In genomic region chr1:153342178-153342577, GRCh38 we compare ENCODE assay signal across 28 cellular contexts. TPM values are rescaled to one million over a fixed set of nuclear protein-coding genes. Genes with fewer than 3 reads are reported as not detected.
"Had no signal": no experiment of that assay in that cellular context is flagged by ENCODE, and none has a peak within 500 bp of the region (broad histone marks: within the 10 kb centered on the region; RNA-seq: fewer than 3 reads in every experiment).

No MANE protein-coding gene starts in this region.

- H3K9me3 ChIP-seq: breast epithelium, sigmoid colon, stomach, suprapubic skin, transverse colon, uterus had no signal

- H3K27ac ChIP-seq: breast epithelium, coronary artery, hepatocyte, sigmoid colon, stomach, suprapubic skin, transverse colon, uterus had no signal

- H3K27me3 ChIP-seq: hepatocyte, sigmoid colon, transverse colon, uterus had no signal

- H3K36me3 Mint-ChIP-seq: activated naive CD8-positive, alpha-beta T cell treated with anti-CD3 and anti-CD28 coated beads for 36 hours; natural killer cell treated with Interleukin-12 subunit alpha and Interleukin-12 subunit beta and Interleukin-15 and Interleukin-18, amount 100 ng/mL, for 72 hours; stimulated activated memory B cell treated with anti-CD40 and anti-IgM and Interleukin-4, amounts not matched to agents 10 μg/mL and 1 μg/mL and 100 μg/mL, for 72 hours had no signal

- H3K27ac Mint-ChIP-seq: activated B cell treated with CpG ODN at 0.5 μM for 24 hours; activated CD4-positive, alpha-beta T cell treated with anti-CD3 and anti-CD28 coated beads for 36 hours; activated naive CD8-positive, alpha-beta T cell treated with anti-CD3 and anti-CD28 coated beads for 36 hours; activated T-cell treated with anti-CD3 and anti-CD28 coated beads, Interleukin-2, amount 50 U/mL, for 24 hours; natural killer cell treated with Interleukin-12 subunit alpha and Interleukin-12 subunit beta and Interleukin-15 and Interleukin-18, amount 100 ng/mL, for 72 hours; progenitor cell of endocrine pancreas; stimulated activated memory B cell treated with anti-CD40 and anti-IgM and Interleukin-4, amounts not matched to agents 10 μg/mL and 1 μg/mL and 100 μg/mL, for 72 hours; T-helper 2 cell treated with Interferon-gamma antibody and Interleukin-4, amounts not matched to agents 5 μg/mL and 100 μg/mL, for 36 hours had no signal

- DNase-seq: activated B cell treated with CpG ODN at 0.5 μM for 24 hours; activated CD4-positive, alpha-beta T cell treated with anti-CD3 and anti-CD28 coated beads for 36 hours; activated CD4-positive, alpha-beta T cell treated with anti-CD3 and anti-CD28 coated beads, Interleukin-2, amount 50 U/mL, for 4 hours; activated CD8-positive, alpha-beta memory T cell treated with anti-CD3 and anti-CD28 coated beads for 24 hours; activated CD8-positive, alpha-beta memory T cell treated with anti-CD3 and anti-CD28 coated beads, Interleukin-2, amount 50 U/mL, for 4 hours; activated naive CD4-positive, alpha-beta T cell treated with Interleukin-2 at 50 U/mL for 16 hours; activated naive CD8-positive, alpha-beta T cell treated with anti-CD3 and anti-CD28 coated beads for 36 hours; activated T-cell treated with anti-CD3 and anti-CD28 coated beads, Interleukin-2, amount 50 U/mL, for 24 hours; cerebellar nuclear complex; foreskin melanocyte; left ventricle myocardium superior; mammary epithelial cell; retina; sigmoid colon; stimulated activated CD4-positive, alpha-beta T cell treated with anti-CD3 and anti-CD28 coated beads, Interleukin-15, amount 100 ng/mL, for 24 hours; stomach; transverse colon; uterus had no signal

- H3K4me3 Mint-ChIP-seq: activated B cell treated with CpG ODN at 0.5 μM for 24 hours; activated CD4-positive, alpha-beta T cell treated with anti-CD3 and anti-CD28 coated beads for 36 hours; activated naive CD8-positive, alpha-beta T cell treated with anti-CD3 and anti-CD28 coated beads for 36 hours; activated T-cell treated with anti-CD3 and anti-CD28 coated beads, Interleukin-2, amount 50 U/mL, for 24 hours; natural killer cell treated with Interleukin-12 subunit alpha and Interleukin-12 subunit beta and Interleukin-15 and Interleukin-18, amount 100 ng/mL, for 72 hours; stimulated activated memory B cell treated with anti-CD40 and anti-IgM and Interleukin-4, amounts not matched to agents 10 μg/mL and 1 μg/mL and 100 μg/mL, for 72 hours; T-helper 2 cell treated with Interferon-gamma antibody and Interleukin-4, amounts not matched to agents 5 μg/mL and 100 μg/mL, for 36 hours had no signal

- ATAC-seq: activated CD4-positive, alpha-beta T cell treated with anti-CD3 and anti-CD28 coated beads for 36 hours; left ventricle myocardium superior; natural killer cell treated with Interleukin-12 subunit alpha and Interleukin-12 subunit beta and Interleukin-15 and Interleukin-18, amount 100 ng/mL, for 72 hours; stimulated activated memory B cell treated with anti-CD40 and anti-IgM and Interleukin-4, amounts not matched to agents 10 μg/mL and 1 μg/mL and 100 μg/mL, for 72 hours had no signal

- H3K36me3 ChIP-seq: breast epithelium, sigmoid colon, stomach, suprapubic skin, transverse colon, uterus had no signal

- H3K9me3 Mint-ChIP-seq: activated B cell treated with CpG ODN at 0.5 μM for 24 hours; activated naive CD8-positive, alpha-beta T cell treated with anti-CD3 and anti-CD28 coated beads for 36 hours; activated T-cell treated with anti-CD3 and anti-CD28 coated beads, Interleukin-2, amount 50 U/mL, for 24 hours; natural killer cell treated with Interleukin-12 subunit alpha and Interleukin-12 subunit beta and Interleukin-15 and Interleukin-18, amount 100 ng/mL, for 72 hours; stimulated activated memory B cell treated with anti-CD40 and anti-IgM and Interleukin-4, amounts not matched to agents 10 μg/mL and 1 μg/mL and 100 μg/mL, for 72 hours; T-helper 2 cell treated with Interferon-gamma antibody and Interleukin-4, amounts not matched to agents 5 μg/mL and 100 μg/mL, for 36 hours had no signal

- H3K4me3 ChIP-seq: breast epithelium, coronary artery, hepatocyte, sigmoid colon, smooth muscle cell, stomach, suprapubic skin, transverse colon, uterus had no signal

- H3K4me1 ChIP-seq: breast epithelium, sigmoid colon, transverse colon, uterus had no signal

RNA-seq across cellular contexts. Expression of gene PGLYRP4, which starts 6.5 kb away (rescaled TPM):
- total RNA-seq: activated B cell treated with CpG ODN at 0.5 μM for 24 hours; activated naive CD8-positive, alpha-beta T cell treated with anti-CD3 and anti-CD28 coated beads for 36 hours; breast epithelium; hepatocyte; left ventricle myocardium superior; natural killer cell treated with Interleukin-12 subunit alpha and Interleukin-12 subunit beta and Interleukin-15 and Interleukin-18, amount 100 ng/mL, for 72 hours; osteocyte; progenitor cell of endocrine pancreas; sigmoid colon; stomach; transverse colon; uterus had no signal
- polyA plus RNA-seq: hepatocyte had no signal

RNA-seq across cellular contexts. Expression of gene S100A9, which starts 15.5 kb away (rescaled TPM):
- total RNA-seq: activated CD4-positive, alpha-beta T cell treated with anti-CD3 and anti-CD28 coated beads for 36 hours; activated naive CD8-positive, alpha-beta T cell treated with anti-CD3 and anti-CD28 coated beads for 36 hours; osteocyte had no signal

RNA-seq across cellular contexts. Expression of gene PGLYRP3, which starts 29.4 kb away (rescaled TPM):
- total RNA-seq: activated B cell treated with CpG ODN at 0.5 μM for 24 hours; activated CD4-positive, alpha-beta T cell treated with anti-CD3 and anti-CD28 coated beads for 36 hours; activated naive CD8-positive, alpha-beta T cell treated with anti-CD3 and anti-CD28 coated beads for 36 hours; breast epithelium; hepatocyte; left ventricle myocardium superior; natural killer cell treated with Interleukin-12 subunit alpha and Interleukin-12 subunit beta and Interleukin-15 and Interleukin-18, amount 100 ng/mL, for 72 hours; osteocyte; progenitor cell of endocrine pancreas; sigmoid colon; smooth muscle cell; stomach; transverse colon; uterus had no signal
- polyA plus RNA-seq: hepatocyte had no signal

RNA-seq across cellular contexts. Expression of gene S100A12, which starts 33.2 kb away (rescaled TPM):
- total RNA-seq: activated B cell treated with CpG ODN at 0.5 μM for 24 hours; activated CD4-positive, alpha-beta T cell treated with anti-CD3 and anti-CD28 coated beads for 36 hours; activated naive CD8-positive, alpha-beta T cell treated with anti-CD3 and anti-CD28 coated beads for 36 hours; hepatocyte; natural killer cell treated with Interleukin-12 subunit alpha and Interleukin-12 subunit beta and Interleukin-15 and Interleukin-18, amount 100 ng/mL, for 72 hours; osteocyte; progenitor cell of endocrine pancreas; sigmoid colon; smooth muscle cell; suprapubic skin; transverse colon had no signal
- polyA plus RNA-seq: hepatocyte, smooth muscle cell had no signal

RNA-seq across cellular contexts. Expression of gene S100A8, which starts 48.7 kb away (rescaled TPM):
- total RNA-seq: activated B cell treated with CpG ODN at 0.5 μM for 24 hours; activated CD4-positive, alpha-beta T cell treated with anti-CD3 and anti-CD28 coated beads for 36 hours; activated naive CD8-positive, alpha-beta T cell treated with anti-CD3 and anti-CD28 coated beads for 36 hours; osteocyte; progenitor cell of endocrine pancreas; smooth muscle cell had no signal
